ENCODE assay signal across 8 cellular contexts in genomic region chr2:128321784-128322650, GRCh38. TPM values are rescaled to one million over a fixed set of nuclear protein-coding genes. Genes with fewer than 3 reads are reported as not detected.
DNase-seq lines count a peak whose midpoint lies in the region; ATAC-seq and TF ChIP-seq lines count a peak whose summit lies in the region.

No MANE protein-coding gene starts in this region.

- TF ChIP-seq CTCF in osteoblast (IDR thresholded peaks at IDR 0.05; ENCODE audit: extremely low read depth, low read depth, low read length) (peak; percentile 81), testis (IDR thresholded peaks at IDR 0.05) (peak; percentile 88 to 98 (median 94))

- peak overlapping the region; percentile 56 for H3K27ac ChIP-seq in osteoblast (ENCODE audit: low read depth, low read length)
- H3K27ac ChIP-seq in testis = peak overlapping the region; percentile 77 to 90

- H4K20me1 ChIP-seq in osteoblast (ENCODE audit: insufficient read depth, low read length) = peaks cover 8% of the 10 kb centered on the region

- H2AFZ ChIP-seq in osteoblast (ENCODE audit: low read length) = peak overlapping the region; percentile 90

- peak overlapping the region; percentile 50 for H3K4me3 ChIP-seq in Jurkat, Clone E6-1 (ENCODE audit: low read length)
- H3K4me3 ChIP-seq in osteoblast (ENCODE audit: insufficient read depth, low read length) (peak overlapping the region; percentile 74), testis (peak overlapping the region; percentile 55 to 66)

- no peaks in the 10 kb centered on the region for H3K27me3 ChIP-seq in osteoblast (ENCODE audit: insufficient read depth, low read length)
- no peaks in the 10 kb centered on the region for H3K27me3 ChIP-seq in testis

- H3K4me1 ChIP-seq in osteoblast (ENCODE audit: insufficient read depth, low read length) (peaks cover 5% of the 10 kb centered on the region), testis (peaks cover 23% of the 10 kb centered on the region)

- peak overlapping the region; percentile 83 for H3K4me2 ChIP-seq in osteoblast (ENCODE audit: insufficient read depth, low read length)

- no peaks in the 10 kb centered on the region for H3K36me3 ChIP-seq in osteoblast (ENCODE audit: insufficient read depth, low read length)
- no peaks in the 10 kb centered on the region for H3K36me3 ChIP-seq in testis (ENCODE audit: low read depth, missing control alignments)

- peak; percentile 61 for ATAC-seq in GM21723 (IDR thresholded peaks at IDR 0.05; ENCODE audit: unreplicated experiment)

- H3K79me2 ChIP-seq in osteoblast (ENCODE audit: insufficient read depth, low read length) = no peaks in the 10 kb centered on the region

- 3 to 4% methylated on average over 27 to 79 of the region's 89 CpGs for WGBS in testis, 2 donors

- intact Hi-C loops in testis (cut with DNase I; ENCODE audit: low total_unique reads) = loop anchor here (10.0 kb wide), 1 partner anchor 413 kb away; no protein-coding TSS in a partner anchor

- TF ChIP-seq POLR2A in testis (IDR thresholded peaks at IDR 0.05) = no peak

- peak; percentile 84 for DNase-seq in ELR (ENCODE audit: low read depth)
- DNase-seq in Jurkat, Clone E6-1 (ENCODE audit: low read depth, low spot score) = peak; percentile 56
- DNase-seq in SIG-M5 treated with dmso at 0.1 percent for 504 hours (lab: John Stamatoyannopoulos, UW; ENCODE audit: unreplicated experiment) = peak; percentile 80
- peak; percentile 53 to 79 (median 68) for DNase-seq in activated naive CD4-positive, alpha-beta T cell (lab: John Stamatoyannopoulos, UW)
- peak; percentile 83 for DNase-seq in globus pallidus (ENCODE audit: low spot score)
- DNase-seq in osteoblast (ENCODE audit: insufficient read length, low spot score, missing footprints) = peak; percentile 100
- DNase-seq in testis = peak; percentile 92

- H3K9me3 ChIP-seq in osteoblast (ENCODE audit: low read depth, low read length) = no peaks in the 10 kb centered on the region
- no peaks in the 10 kb centered on the region for H3K9me3 ChIP-seq in testis

RNA-seq across cellular contexts. Expression of gene HS6ST1, which starts 3.3 kb away (rescaled TPM):
- 41.6 TPM for polyA plus RNA-seq in Jurkat, Clone E6-1 (2012; ENCODE audit: insufficient read depth, insufficient read length)
- total RNA-seq in osteoblast (16.5 and 18.8 TPM in 2 replicates), testis (100 to 1,000 TPM; 143 to 203 TPM)
- 58.7 TPM for polyA plus RNA-seq in testis (ENCODE audit: insufficient read depth, low read depth, low replicate concordance)

Comparison
In these comparisons a context has a peak if more than half of its experiments do, and no peak if none do; other contexts are left out.
1. Peak in every context shown above with its lines: DNase-seq, ATAC-seq, H3K4me3 ChIP-seq and H3K27ac ChIP-seq.